Comparison of ENCODE assay signal across 7 cellular contexts in genomic region chr14:49621114-49621881, GRCh38. TPM values are rescaled to one million over a fixed set of nuclear protein-coding genes. Genes with fewer than 3 reads are reported as not detected.
DNase-seq lines count a peak whose midpoint lies in the region; ATAC-seq and TF ChIP-seq lines count a peak whose summit lies in the region.

No MANE protein-coding gene starts in this region.

- H3K4me3 ChIP-seq in GM08714 (ENCODE audit: low read length) (peak overlapping the region; percentile 66), LNCaP clone FGC (ENCODE audit: low read depth, low read length) (peak overlapping the region; percentile 77), duodenal mucosa (ENCODE audit: low read depth in 1 of 2, low read length in 2 of 2) (peak overlapping the region; percentile 85 to 95)

- H3K9me3 ChIP-seq in duodenal mucosa (ENCODE audit: control insufficient read depth in 1 of 2, low read length in 2 of 2), result no peaks in the 10 kb centered on the region

- no peak for TF ChIP-seq CTCF in LNCaP clone FGC (IDR thresholded peaks at IDR 0.05; ENCODE audit: control insufficient read depth, extremely low read depth, insufficient read depth)
- no peak for TF ChIP-seq CTCF in VCaP (conservative IDR thresholded peaks at IDR 0.05)

- no peaks in the 10 kb centered on the region for H3K27me3 ChIP-seq in duodenal mucosa (ENCODE audit: control insufficient read depth in 1 of 2, insufficient read depth in 2 of 2, low read length in 2 of 2)

- H3K36me3 ChIP-seq in duodenal mucosa (ENCODE audit: control insufficient read depth in 1 of 2, insufficient read depth in 2 of 2, low read length in 2 of 2), result peaks cover 6 to 24% of the 10 kb centered on the region in 2 donors

- DNase-seq in LNCaP clone FGC (ENCODE audit: low read depth) (no peak), lung microvascular endothelial cell (ENCODE audit: low read depth in 2 of 2) (peak; percentile 76 to 79)
- DNase-seq in stimulated activated CD8-positive, alpha-beta memory T cell treated with anti-CD3 and anti-CD28 coated beads, Interleukin-7, amount 100 ng/mL, for 24 hours (ENCODE audit: low read depth), result peak; percentile 41

- H3K27ac ChIP-seq in VCaP (peak overlapping the region; percentile 94), duodenal mucosa (ENCODE audit: low read depth, low read length) (peak overlapping the region; percentile 99)

- ATAC-seq in GM21737 (IDR thresholded peaks at IDR 0.05; ENCODE audit: unreplicated experiment), result peak; percentile 30

- H3K4me1 ChIP-seq in duodenal mucosa (ENCODE audit: control insufficient read depth in 1 of 2, insufficient read depth in 2 of 2, low read length in 2 of 2), result peaks cover 26 to 32% of the 10 kb centered on the region in 2 donors

- H3K9ac ChIP-seq in duodenal mucosa (ENCODE audit: low read depth in 1 of 2, low read length in 2 of 2), result peak overlapping the region; percentile 92 to 94

RNA-seq across cellular contexts. Expression of gene MGAT2, which starts 0.7 kb away (rescaled TPM):
- 53.0 and 69.0 TPM in 2 replicates for total RNA-seq in lung microvascular endothelial cell

RNA-seq across cellular contexts. Expression of gene RPL36AL, which starts 0.9 kb away (rescaled TPM):
- total RNA-seq in lung microvascular endothelial cell, result 240 and 248 TPM in 2 replicates

RNA-seq across cellular contexts. Expression of gene DNAAF2, which starts 13.7 kb away (rescaled TPM):
- 7.2 and 8.7 TPM in 2 replicates for total RNA-seq in lung microvascular endothelial cell

RNA-seq across cellular contexts. Expression of gene LRR1, which starts 22.6 kb away (rescaled TPM):
- total RNA-seq in lung microvascular endothelial cell, result 11.9 and 16.1 TPM in 2 replicates

RNA-seq across cellular contexts. Expression of gene RPS29, which starts 35.1 kb away (rescaled TPM):
- 1,913 and 2,236 TPM in 2 replicates for total RNA-seq in lung microvascular endothelial cell
